7 cellular contexts compared by ENCODE assay signal in genomic region chr16:2904922-2905240, GRCh38. TPM values are rescaled to one million over a fixed set of nuclear protein-coding genes. Genes with fewer than 3 reads are reported as not detected.
DNase-seq lines count a peak whose midpoint lies in the region; ATAC-seq and TF ChIP-seq lines count a peak whose summit lies in the region.

No MANE protein-coding gene starts in this region.

- H3K27ac ChIP-seq in ascending aorta = peak overlapping the region; percentile 74 to 92
- peak overlapping the region; percentile 66 to 75 for H3K27ac ChIP-seq in liver (ENCODE audit: low read depth in 1 of 2, low read length in 2 of 2)
- H3K27ac ChIP-seq in transverse colon = peak overlapping the region; percentile 97 to 98 (median 98)

- H3K4me3 ChIP-seq in ascending aorta = peak overlapping the region; percentile 83 to 88
- peak overlapping the region; percentile 30 to 72 (median 68) for H3K4me3 ChIP-seq in liver (ENCODE audit: low read depth in 1 of 3, low read length in 3 of 3)
- H3K4me3 ChIP-seq in transverse colon = peak overlapping the region; percentile 66 to 94 (median 80)

- peaks cover 0 to 10% of the 10 kb centered on the region in 2 donors for H3K4me1 ChIP-seq in ascending aorta
- H3K4me1 ChIP-seq in liver (ENCODE audit: control insufficient read depth in 4 of 4, insufficient read depth in 4 of 4, low read length in 3 of 4) = peaks cover 0 to 16% (median 7%) of the 10 kb centered on the region in 4 donors
- H3K4me1 ChIP-seq in transverse colon = peaks cover 4 to 26% (median 15%) of the 10 kb centered on the region in 4 donors

- intact Hi-C loops in ascending aorta (cut with DNase I) (loop anchor here (1.0 to 10.0 kb wide), 7 partner anchors 14 to 250 kb away; partner anchors contain the start of genes HCFC1R1 and SRRM2), transverse colon (cut with DNase I; ENCODE audit: low total_unique reads) (no loop called here)

- ATAC-seq in GM19452 (IDR thresholded peaks at IDR 0.05; ENCODE audit: unreplicated experiment) = peak; percentile 7
- ATAC-seq in HG03457 (IDR thresholded peaks at IDR 0.05; ENCODE audit: unreplicated experiment) = peak; percentile 10

- TF ChIP-seq EP300 in transverse colon (IDR thresholded peaks at IDR 0.05; ENCODE audit: low read depth) = no peak

- no peak for TF ChIP-seq POLR2A in transverse colon (IDR thresholded peaks at IDR 0.05)

- TF ChIP-seq RAD21 in liver (IDR thresholded peaks at IDR 0.05) = no peak

- WGBS in liver = under 1% methylated on average over 32 of the region's 32 CpGs
- 1% methylated on average over 12 of the region's 32 CpGs; no CpG with 5 or more reads in 1 of the 2 donors for WGBS in transverse colon (ENCODE audit: low coverage in 1 of 2), 2 donors

- DNase-seq in ascending aorta (ENCODE audit: low spot score in 2 of 2) (no peak), transverse colon (no peak), dermis blood vessel endothelial cell (no peak), HPDE6-E6E7 (ENCODE audit: extremely low spot score) (no peak)

- no peak for TF ChIP-seq CTCF in ascending aorta (IDR thresholded peaks at IDR 0.05)
- TF ChIP-seq CTCF in liver (IDR thresholded peaks at IDR 0.05; ENCODE audit: low read depth, low read length, missing input control) = no peak
- TF ChIP-seq CTCF in transverse colon (IDR thresholded peaks at IDR 0.05) = no peak

- H3K9me3 ChIP-seq in ascending aorta = no peaks in the 10 kb centered on the region
- no peaks in the 10 kb centered on the region for H3K9me3 ChIP-seq in liver (ENCODE audit: control insufficient read depth in 4 of 4, low read length in 3 of 4)
- H3K9me3 ChIP-seq in transverse colon = no peaks in the 10 kb centered on the region

- in situ Hi-C loops in transverse colon (cut with MboI; ENCODE audit: low pct_ligation_motif_present in 1 of 4, low pct_unique_long_range_greater_than_20kb in 1 of 4, low sequenced_read_pairs in 3 of 4) = no loop called here

- H3K36me3 ChIP-seq in ascending aorta (no peaks in the 10 kb centered on the region), liver (ENCODE audit: control insufficient read depth in 4 of 4, insufficient read depth in 3 of 4, low read depth in 1 of 4, low read length in 3 of 4) (no peaks in the 10 kb centered on the region), transverse colon (no peaks in the 10 kb centered on the region)

- H3K9ac ChIP-seq in liver (ENCODE audit: low read depth in 1 of 2, low read length in 2 of 2) = peak overlapping the region in 1 of 2 donors; percentile 60

- H3K27me3 ChIP-seq in ascending aorta = no peaks in the 10 kb centered on the region
- no peaks in the 10 kb centered on the region for H3K27me3 ChIP-seq in liver (ENCODE audit: control insufficient read depth in 4 of 4, insufficient read depth in 4 of 4, low read length in 3 of 4)
- peaks cover 4% of the 10 kb centered on the region for H3K27me3 ChIP-seq in transverse colon

TF ChIP-seq in liver, 16 proteins besides CTCF, POLR2A, EP300 and RAD21:
- TF ChIP-seq RXRA (IDR thresholded peaks at IDR 0.05) (no peak), HNF4G (IDR thresholded peaks at IDR 0.05) (no peak), SP1 (IDR thresholded peaks at IDR 0.05) (no peak), ATF3 (IDR thresholded peaks at IDR 0.05) (no peak), TAF1 (conservative IDR thresholded peaks at IDR 0.05) (no peak), ZBTB33 (IDR thresholded peaks at IDR 0.05) (no peak), GABPA (IDR thresholded peaks at IDR 0.05 in 1 of 2, conservative IDR thresholded peaks at IDR 0.05 in 1 of 2) (no peak)

RNA-seq across cellular contexts. Expression of gene FLYWCH1, which starts 6.8 kb away (rescaled TPM):
- 74.3 TPM for total RNA-seq in ascending aorta
- total RNA-seq in liver = 10 to 100 TPM in 1 of 2 donors, 1 to 10 TPM in 1; 6.2 to 12.2 TPM
- polyA plus RNA-seq in liver = 1 to 10 TPM; 3.9 to 9.5 TPM
- total RNA-seq in transverse colon = 10 to 100 TPM; 29.1 to 59.1 (median 34.6) TPM
- total RNA-seq in dermis blood vessel endothelial cell = 39.5 and 41.0 TPM in 2 replicates

RNA-seq across cellular contexts. Expression of gene FLYWCH2, which starts 21.9 kb away (rescaled TPM):
- 109 TPM for total RNA-seq in ascending aorta
- total RNA-seq in liver = 10 to 100 TPM in 1 of 2 donors, 1 to 10 TPM in 1; 7.1 to 21.0 TPM
- 10 to 100 TPM in 1 of 2 donors, 1 to 10 TPM in 1; 4.9 to 10.2 TPM for polyA plus RNA-seq in liver
- 10 to 100 TPM; 35.0 to 74.4 (median 50.9) TPM for total RNA-seq in transverse colon
- 36.0 and 72.2 TPM in 2 replicates for total RNA-seq in dermis blood vessel endothelial cell

RNA-seq across cellular contexts. Expression of gene PRSS22, which starts 46.9 kb away (rescaled TPM):
- not detected for total RNA-seq in ascending aorta
- 1 to 10 TPM in 1 of 2 donors, not detected in 1; 1.1 TPM for total RNA-seq in liver
- under 1 TPM; 0.23 to 0.32 TPM for polyA plus RNA-seq in liver
- 10 to 100 TPM in 1 of 4 donors, 1 to 10 TPM in 1, not detected in 2; 2.5 to 11.2 TPM for total RNA-seq in transverse colon
- total RNA-seq in dermis blood vessel endothelial cell = not detected in 2 replicates

RNA-seq across cellular contexts. Expression of gene KREMEN2, which starts 59.2 kb away (rescaled TPM):
- not detected for total RNA-seq in ascending aorta
- total RNA-seq in liver = not detected
- not detected for polyA plus RNA-seq in liver
- total RNA-seq in transverse colon = 1 to 10 TPM in 2 of 4 donors, under 1 TPM in 1, not detected in 1; 0.79 to 3.2 (median 1.1) TPM
- total RNA-seq in dermis blood vessel endothelial cell = not detected in 2 replicates
